Comparison of ENCODE assay signal across 32 cellular contexts in the genomic region with DNA sequence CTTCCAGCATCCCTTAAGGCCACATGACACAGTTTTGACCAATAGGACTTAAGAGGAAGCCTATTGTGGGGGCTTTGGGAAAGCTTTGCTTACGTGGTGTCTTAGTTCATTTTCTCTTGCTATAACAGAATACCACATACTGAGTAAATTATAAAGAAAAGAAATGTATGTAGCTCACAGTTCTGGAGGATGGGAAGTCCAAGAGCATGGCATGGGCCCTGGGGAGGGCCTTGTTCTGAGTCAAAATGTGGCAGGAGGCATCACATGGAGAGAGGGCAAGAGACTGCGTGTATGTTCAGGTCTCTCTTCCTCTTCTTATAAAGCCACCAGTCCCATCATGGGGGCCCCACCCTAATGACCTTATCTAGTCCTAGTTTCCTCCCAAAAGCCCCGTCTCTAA.
"Had no signal": no experiment of that assay in that cellular context is flagged by ENCODE, and none has a peak within 500 bp of the region (broad histone marks: within the 10 kb centered on the region; RNA-seq: fewer than 3 reads in every experiment).

No MANE protein-coding gene starts in this region.

- H3K9me3 ChIP-seq: pancreas, prostate gland, testis had no signal

- H3K4me2 ChIP-seq: smooth muscle cell had no signal

- H3K27ac ChIP-seq: heart left ventricle, pancreas, prostate gland, testis, transverse colon had no signal

- H3K36me3 Mint-ChIP-seq: activated naive CD8-positive, alpha-beta T cell; immature natural killer cell; mesothelial cell of epicardium had no signal

- DNase-seq: activated CD4-positive, alpha-beta T cell treated with anti-CD3 and anti-CD28 coated beads for 1 hour; activated naive CD4-positive, alpha-beta T cell treated with Interleukin-2 at 50 U/mL for 16 hours; activated T-cell treated with anti-CD3 and anti-CD28 coated beads for 4 hours; activated T-cell treated with anti-CD3 and anti-CD28 coated beads, Interleukin-2, amount 50 U/mL, for 72 hours; anterior cingulate cortex; endodermal cell; foreskin fibroblast; heart left ventricle; hypothalamus; immature natural killer cell; kidney; left colon; mammary epithelial cell; naive thymus-derived CD4-positive, alpha-beta T cell; nucleus accumbens; pancreas; retina; stimulated activated CD4-positive, alpha-beta T cell treated with anti-CD3 and anti-CD28 coated beads, Interleukin-1b, Interleukin-23, amount 100 ng/mL, for 48 hours; stimulated activated CD4-positive, alpha-beta T cell treated with anti-CD3 and anti-CD28 coated beads, Interleukin-4, amount 100 ng/mL, for 4 hours; stimulated activated CD8-positive, alpha-beta memory T cell treated with anti-CD3 and anti-CD28 coated beads, Interleukin-4, amount 100 ng/mL, for 48 hours; stimulated activated naive CD4-positive, alpha-beta T cell treated with Interleukin-2 at 50 U/mL for 16 hours; T-helper 2 cell; testis; transverse colon had no signal

- H3K4me3 Mint-ChIP-seq: activated naive CD8-positive, alpha-beta T cell; activated T-cell treated with anti-CD3 and anti-CD28 coated beads, Interleukin-2, amount 50 U/mL, for 72 hours; central memory CD8-positive, alpha-beta T cell; dendritic cell treated with granulocyte-macrophage colony-stimulating factor and Interleukin-4, amounts not matched to agents 40 ng/mL and 50 ng/mL, for 4 days; endodermal cell; immature natural killer cell; mesothelial cell of epicardium; naive thymus-derived CD4-positive, alpha-beta T cell; neural crest cell had no signal

- H3K27ac Mint-ChIP-seq: activated naive CD8-positive, alpha-beta T cell; activated T-cell treated with anti-CD3 and anti-CD28 coated beads, Interleukin-2, amount 50 U/mL, for 72 hours; dendritic cell treated with granulocyte-macrophage colony-stimulating factor and Interleukin-4, amounts not matched to agents 40 ng/mL and 50 ng/mL, for 4 days; endodermal cell; immature natural killer cell; mesothelial cell of epicardium; naive thymus-derived CD4-positive, alpha-beta T cell had no signal

- H3K27me3 Mint-ChIP-seq: dendritic cell treated with granulocyte-macrophage colony-stimulating factor and Interleukin-4, amounts not matched to agents 40 ng/mL and 50 ng/mL, for 4 days had no signal

- H3K4me1 Mint-ChIP-seq: neural crest cell had no signal

- ATAC-seq: activated T-cell treated with anti-CD3 and anti-CD28 coated beads, Interleukin-2, amount 50 U/mL, for 72 hours; esophagus mucosa; heart left ventricle; left colon; naive thymus-derived CD4-positive, alpha-beta T cell; pancreas had no signal

- H3K4me3 ChIP-seq: heart left ventricle, pancreas, prostate gland, smooth muscle cell, testis, transverse colon had no signal

- H3K27me3 ChIP-seq: heart left ventricle, pancreas, testis, transverse colon had no signal

- H3K9me3 Mint-ChIP-seq: central memory CD8-positive, alpha-beta T cell; immature natural killer cell had no signal

- H3K4me1 ChIP-seq: prostate gland had no signal

- H3K36me3 ChIP-seq: heart left ventricle, pancreas, prostate gland, transverse colon had no signal
